18 cellular contexts compared by ENCODE assay signal in genomic region chr9:114474425-114474824, GRCh38. TPM values are rescaled to one million over a fixed set of nuclear protein-coding genes. Genes with fewer than 3 reads are reported as not detected.
DNase-seq lines count a peak whose midpoint lies in the region; ATAC-seq, FAIRE-seq and TF ChIP-seq lines count a peak whose summit lies in the region.
"Had no signal": no experiment of that assay in that cellular context is flagged by ENCODE, and none has a peak within 500 bp of the region (broad histone marks: within the 10 kb centered on the region; RNA-seq: fewer than 3 reads in every experiment).

No MANE protein-coding gene starts in this region.

- H3K9me1 ChIP-seq in K562 (ENCODE audit: control insufficient read depth, insufficient read depth, low read length): no peaks in the 10 kb centered on the region

- intact Hi-C loops in activated CD4-positive, alpha-beta T cell treated with anti-CD3 and anti-CD28 coated beads, Interleukin-2, amount 10 ng/mL, durations not matched to agents 24 days and 14 days (cut with micrococcal nuclease): no loop called here
- intact Hi-C loops in K562 (cut with micrococcal nuclease): no loop called here

- TF ChIP-seq EP300 in K562 (IDR thresholded peaks at IDR 0.05; ENCODE audit: low read length): no peak

- H3K4me2 ChIP-seq in K562 (ENCODE audit: insufficient read depth, low read length): no peak overlapping the region
- H3K4me2 ChIP-seq: BLaER1, GM23338 had no signal

- in situ Hi-C loops in K562 (cut with MboI): no loop called here

- H3K4me3 ChIP-seq in HEK293 (ENCODE audit: low read depth, low read length) (no peak overlapping the region), K562 (no peak overlapping the region)
- H3K4me3 ChIP-seq: BLaER1, GM23338 had no signal

- H3K9me3 Mint-ChIP-seq in activated CD4-positive, alpha-beta T cell treated with anti-CD3 and anti-CD28 coated beads, Interleukin-2, amount 10 ng/mL, durations not matched to agents 24 days and 14 days: no peaks in the 10 kb centered on the region
- H3K9me3 Mint-ChIP-seq in stimulated activated effector memory CD8-positive, alpha-beta T cell treated with anti-CD3 and anti-CD28 coated beads, Interleukin-12 subunit alpha, Interleukin-12 subunit beta, amount 100 ng/mL, for 72 hours: no peaks in the 10 kb centered on the region

- CTCF ChIA-PET in HEK293 (lab: Yijun Ruan, JAX) (interaction anchor here (0.7 to 2.4 kb wide), 5 partner anchors 22 to 179 kb away, joined by 3 to 8 read pairs (median 4); no protein-coding TSS in a partner anchor), K562 (lab: Yijun Ruan, JAX; ENCODE audit: low intra/inter-chr PET ratio) (no interaction called here)

- ATAC-seq in K562 (no peak), HG03175 (IDR thresholded peaks at IDR 0.05; ENCODE audit: unreplicated experiment) (no peak)
- no peak for ATAC-seq in stimulated activated effector memory CD8-positive, alpha-beta T cell treated with anti-CD3 and anti-CD28 coated beads, Interleukin-12 subunit alpha, Interleukin-12 subunit beta, amount 100 ng/mL, for 72 hours
- ATAC-seq: CD8-positive, alpha-beta T cell; GM23338; HCT116 had no signal

- 53% methylated on average over 1 of the region's 1 CpG for WGBS in K562 (ENCODE audit: insufficient coverage, low coverage, missing lambda C conversion rate)

- H3K27me3 Mint-ChIP-seq in activated CD4-positive, alpha-beta T cell treated with anti-CD3 and anti-CD28 coated beads, Interleukin-2, amount 10 ng/mL, durations not matched to agents 24 days and 14 days: no peaks in the 10 kb centered on the region

- no peak for FAIRE-seq in K562 (lab: Jason Lieb, UNC)

- no peaks in the 10 kb centered on the region for H3K79me2 ChIP-seq in K562 (ENCODE audit: control insufficient read depth, insufficient read depth, low read length)

- POLR2A ChIA-PET in HEK293 (lab: Yijun Ruan, JAX) (no interaction called here), K562 (lab: Yijun Ruan, JAX) (interaction anchor here (1.1 to 1.5 kb wide), 3 partner anchors 10 to 27 kb away, joined by 3 to 7 read pairs (median 7); no protein-coding TSS in a partner anchor)

- no peaks in the 10 kb centered on the region for H3K27me3 ChIP-seq in K562 (ENCODE audit: control insufficient read depth in 2 of 2, insufficient read depth in 2 of 2, low read length in 2 of 2)
- H3K27me3 ChIP-seq: BLaER1 had no signal

- H3K36me3 ChIP-seq in HEK293 (ENCODE audit: control insufficient read depth in 2 of 2, insufficient read depth in 1 of 2, low read length in 2 of 2) (peaks cover 0 to 12% of the 10 kb centered on the region in 2 experiments; a peak in 1 of 3 replicates), K562 (ENCODE audit: control insufficient read depth, insufficient read depth, low read length) (peaks cover 5% of the 10 kb centered on the region; the same call in 1 of the 3 replicates)
- H3K36me3 ChIP-seq: BLaER1 had no signal

- H3K9ac ChIP-seq in K562 (ENCODE audit: insufficient read depth in 1 of 2, low read depth in 2 of 2, low read length in 2 of 2): peak overlapping the region in 1 of 2 experiments; percentile 27; a peak in 1 of 4 replicates
- H3K9ac ChIP-seq: BLaER1 had no signal

- TF ChIP-seq POLR2A in K562 (conservative IDR thresholded peaks at IDR 0.05): no peak

- no peaks in the 10 kb centered on the region for H3K36me3 Mint-ChIP-seq in activated CD4-positive, alpha-beta T cell treated with anti-CD3 and anti-CD28 coated beads, Interleukin-2, amount 10 ng/mL, durations not matched to agents 24 days and 14 days (ENCODE audit: low read depth)
- peaks cover 45% of the 10 kb centered on the region for H3K36me3 Mint-ChIP-seq in stimulated activated effector memory CD8-positive, alpha-beta T cell treated with anti-CD3 and anti-CD28 coated beads, Interleukin-12 subunit alpha, Interleukin-12 subunit beta, amount 100 ng/mL, for 72 hours
- H3K36me3 Mint-ChIP-seq: CD14-positive monocyte; CD8-positive, alpha-beta T cell had no signal

- no peak overlapping the region for H3K4me3 Mint-ChIP-seq in activated CD4-positive, alpha-beta T cell treated with anti-CD3 and anti-CD28 coated beads, Interleukin-2, amount 10 ng/mL, durations not matched to agents 24 days and 14 days
- no peak overlapping the region for H3K4me3 Mint-ChIP-seq in stimulated activated effector memory CD8-positive, alpha-beta T cell treated with anti-CD3 and anti-CD28 coated beads, Interleukin-12 subunit alpha, Interleukin-12 subunit beta, amount 100 ng/mL, for 72 hours
- H3K4me3 Mint-ChIP-seq: CD14-positive monocyte; CD8-positive, alpha-beta T cell; GM23338 had no signal

- H3K27ac ChIP-seq in HEK293 (ENCODE audit: extremely low read depth, low read depth, low read length) (no peak overlapping the region), K562 (ENCODE audit: extremely low read depth, low read depth, low read length) (no peak overlapping the region)
- H3K27ac ChIP-seq: 22Rv1, BLaER1 had no signal

- peak overlapping the region; percentile 17 for H3K27ac Mint-ChIP-seq in activated CD4-positive, alpha-beta T cell treated with anti-CD3 and anti-CD28 coated beads, Interleukin-2, amount 10 ng/mL, durations not matched to agents 24 days and 14 days
- peak overlapping the region; percentile 12 for H3K27ac Mint-ChIP-seq in stimulated activated effector memory CD8-positive, alpha-beta T cell treated with anti-CD3 and anti-CD28 coated beads, Interleukin-12 subunit alpha, Interleukin-12 subunit beta, amount 100 ng/mL, for 72 hours
- H3K27ac Mint-ChIP-seq: CD8-positive, alpha-beta T cell; GM23338 had no signal

- TF ChIP-seq CTCF in HEK293 (tag by site-specific recombination; IDR thresholded peaks at IDR 0.05): no peak
- no peak for TF ChIP-seq CTCF in K562 (IDR thresholded peaks at IDR 0.05 in 2 of 3, conservative IDR thresholded peaks at IDR 0.05 in 1 of 3; ENCODE audit: insufficient read depth in 2 of 3, low read depth in 1 of 3, low read length in 3 of 3)

- peaks cover 11% of the 10 kb centered on the region for H3K4me1 Mint-ChIP-seq in activated CD4-positive, alpha-beta T cell treated with anti-CD3 and anti-CD28 coated beads, Interleukin-2, amount 10 ng/mL, durations not matched to agents 24 days and 14 days
- H3K4me1 Mint-ChIP-seq in stimulated activated effector memory CD8-positive, alpha-beta T cell treated with anti-CD3 and anti-CD28 coated beads, Interleukin-12 subunit alpha, Interleukin-12 subunit beta, amount 100 ng/mL, for 72 hours: peaks cover 31% of the 10 kb centered on the region

- no peak for TF ChIP-seq RAD21 in K562 (CRISPR knock-in tag; conservative IDR thresholded peaks at IDR 0.05 in 1 of 2, IDR thresholded peaks at IDR 0.05 in 1 of 2)

- no peak overlapping the region for H2AFZ ChIP-seq in K562 (ENCODE audit: low read depth, low read length)
- H2AFZ ChIP-seq: GM23338 had no signal

- H3K4me1 ChIP-seq in HEK293 (ENCODE audit: control insufficient read depth, insufficient read depth, low read length) (no peaks in the 10 kb centered on the region), K562 (replicated peaks in 1 of 2; ENCODE audit: control insufficient read depth in 2 of 2, insufficient read depth in 2 of 2, low read length in 2 of 2) (no peaks in the 10 kb centered on the region)

- no peak for DNase-seq in activated CD4-positive, alpha-beta T cell treated with anti-CD3 and anti-CD28 coated beads, Interleukin-2, amount 10 ng/mL, durations not matched to agents 24 days and 14 days
- no peak for DNase-seq in activated CD4-positive, alpha-beta T cell treated with anti-CD3 and anti-CD28 coated beads for 1 hour
- DNase-seq in K562 (ENCODE audit: extremely low read depth in 1 of 4, low spot score in 3 of 4): no peak
- no peak for DNase-seq in stimulated activated effector memory CD8-positive, alpha-beta T cell treated with anti-CD3 and anti-CD28 coated beads, Interleukin-12 subunit alpha, Interleukin-12 subunit beta, amount 100 ng/mL, for 72 hours (ENCODE audit: low spot score in 2 of 2)
- no peak for DNase-seq in NCI-H2081 (lab: John Stamatoyannopoulos, UW)
- DNase-seq in KG1 (lab: John Stamatoyannopoulos, UW): no peak
- DNase-seq: Calu3; CD8-positive, alpha-beta T cell; DMS79 treated with DMSO at 0.1 percent for 48 hours; GF-D8; H7 had no signal

- BruUV-seq in K562 (replicated peaks; lab: Mats Ljungman, UMichigan): no TSS peak

- peaks cover 3% of the 10 kb centered on the region; the same call in 1 of the 2 replicates for H4K20me1 ChIP-seq in K562 (replicated peaks; ENCODE audit: control insufficient read depth, insufficient read depth, low read length)
- H4K20me1 ChIP-seq: BLaER1 had no signal

- H3K9me3 ChIP-seq in HEK293 (ENCODE audit: control insufficient read depth, insufficient read depth, low read depth, low read length): no peaks in the 10 kb centered on the region
- H3K9me3 ChIP-seq in K562 (replicated peaks; ENCODE audit: control insufficient read depth, insufficient read depth, low read depth, low read length): no peaks in the 10 kb centered on the region
- H3K9me3 ChIP-seq: BLaER1 had no signal

TF ChIP-seq in HEK293, 187 proteins besides CTCF, POLR2A, EP300 and RAD21:
- 0 out of 2 replicates have a peak, but pooled peaks have one; percentile 19 for TF ChIP-seq ZFHX2 (tag by site-specific recombination; conservative IDR thresholded peaks at IDR 0.05)
- no peak for TF ChIP-seq ZNF24 (tag by site-specific recombination; IDR thresholded peaks at IDR 0.05)

TF ChIP-seq in K562, 482 proteins besides CTCF, POLR2A, EP300 and RAD21 (continues in another document):
- TF ChIP-seq CTBP1 (IDR thresholded peaks at IDR 0.05; ENCODE audit: borderline replicate concordance) (no peak), ZNF197 (CRISPR knock-in tag; IDR thresholded peaks at IDR 0.05; ENCODE audit: low read depth) (no peak), ZNF583 (CRISPR knock-in tag; IDR thresholded peaks at IDR 0.05) (no peak)

RNA-seq across cellular contexts. Expression of gene WHRN, which starts 30.8 kb away (rescaled TPM):
- 2.0 and 2.1 TPM in 2 replicates for total RNA-seq in activated CD4-positive, alpha-beta T cell treated with anti-CD3 and anti-CD28 coated beads, Interleukin-2, amount 10 ng/mL, durations not matched to agents 24 days and 14 days
- 13.7 and 31.3 TPM in 2 replicates for total RNA-seq in K562 (2011; cell fraction: chromatin; rRNA removed; ENCODE audit: low replicate concordance)
- 20.9 and 25.0 TPM in 2 replicates for total RNA-seq in K562 (2011; cell fraction: nucleolus; rRNA removed)
- 17.4 and 19.4 TPM in 2 replicates for total RNA-seq in K562 (2011; cell fraction: nucleoplasm; rRNA removed)
- total RNA-seq in K562 (2014; rRNA removed) (9.0 and 10.1 TPM in 2 replicates), K562 (2014; rRNA removed; fragmentation: Illumina TruSeq; extraction: Trizol) (1.1 and 2.0 TPM in 2 replicates), K562 (2015; rRNA removed; fragmentation: Illumina TruSeq; extraction: Trizol) (3.0 and 3.5 TPM in 2 replicates), K562 (2021) (14.1 and 17.1 TPM in 2 replicates)
- polyA plus RNA-seq in K562 (2011; rRNA removed) (3.0 and 5.3 TPM in 2 replicates), K562 (2014; fragmentation: Illumina TruSeq; extraction: Trizol) (5.1 and 6.2 TPM in 2 replicates), K562 (2014; fragmentation: Nextera tagmentation; extraction: Ambion mirVana) (under 1 TPM; 0.31 TPM), K562 (2014; rRNA removed) (10.4 and 10.5 TPM in 2 replicates)
- polyA plus RNA-seq in K562 (2011; cell fraction: cytosol; rRNA removed): 3.4 and 4.9 TPM in 2 replicates
- 39.6 and 62.6 TPM in 2 replicates for polyA plus RNA-seq in K562 (2011; cell fraction: nucleus; rRNA removed)
- polyA plus RNA-seq in K562 (2012): 10.1 and 16.2 TPM in 2 replicates
- 0.84 and 1.2 TPM in 2 replicates for polyA minus RNA-seq in K562 (2011; rRNA and poly(A)+ RNA removed)
- polyA minus RNA-seq in K562 (2011; cell fraction: cytosol; rRNA and poly(A)+ RNA removed): 3.1 and 3.9 TPM in 2 replicates
- 14.1 and 15.1 TPM in 2 replicates for polyA minus RNA-seq in K562 (2011; cell fraction: nucleus; rRNA and poly(A)+ RNA removed)
